ENCODE assay signal across 8 cellular contexts in the genomic region with DNA sequence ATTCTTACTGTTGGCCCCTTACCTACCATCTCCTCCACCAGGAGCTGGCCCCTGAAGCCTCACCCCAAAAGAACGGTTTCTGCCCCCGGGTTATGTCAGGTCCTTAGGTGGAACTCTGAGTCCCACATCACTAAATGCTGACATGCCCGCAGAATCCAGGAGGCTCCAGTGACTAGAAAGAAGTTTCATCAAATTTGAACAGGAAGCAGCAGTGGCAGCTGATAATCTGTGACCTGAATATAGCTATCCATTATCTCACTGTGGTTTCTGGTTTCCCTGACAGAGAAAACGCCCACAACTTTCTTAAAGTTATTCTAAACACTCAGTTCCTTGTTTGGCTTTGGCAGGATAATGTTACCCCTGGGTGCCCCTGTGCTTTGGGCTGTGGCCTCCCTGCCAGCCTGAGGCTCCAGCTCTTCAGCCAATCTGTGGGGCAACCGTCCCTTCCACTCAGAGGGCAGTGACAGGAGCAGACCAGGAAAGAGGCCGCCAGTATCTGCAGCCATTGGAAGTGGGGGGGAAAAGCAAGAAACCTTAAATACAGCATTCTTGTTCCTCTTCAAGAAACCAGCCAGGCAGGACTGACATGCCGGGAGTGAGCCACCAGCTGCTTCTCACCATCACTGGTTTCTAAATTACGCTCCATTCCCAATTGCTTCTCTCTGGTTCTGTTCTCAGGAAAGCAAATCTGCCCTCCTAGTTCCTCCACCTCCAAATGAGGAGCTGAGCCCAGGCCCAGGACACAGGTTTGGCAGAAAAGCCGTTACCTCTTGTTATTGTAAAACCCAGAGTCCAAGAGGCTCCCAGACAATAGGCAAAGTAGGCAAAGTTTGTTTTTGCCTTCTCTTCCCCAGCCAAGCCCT. TPM values are rescaled to one million over a fixed set of nuclear protein-coding genes. Genes with fewer than 3 reads are reported as not detected.
DNase-seq lines count a peak whose midpoint lies in the region; ATAC-seq and TF ChIP-seq lines count a peak whose summit lies in the region.

No MANE protein-coding gene starts in this region.

- H3K4me1 Mint-ChIP-seq in mesothelial cell of epicardium: peaks cover 13% of the 10 kb centered on the region

- H3K27ac Mint-ChIP-seq in mesothelial cell of epicardium: peak overlapping the region; percentile 93

- H3K4me3 ChIP-seq in WERI-Rb-1 (ENCODE audit: low read depth, low read length): no peak overlapping the region

- H3K27me3 Mint-ChIP-seq in mesothelial cell of epicardium (ENCODE audit: low read depth): no peaks in the 10 kb centered on the region

- ATAC-seq in HG03045 (IDR thresholded peaks at IDR 0.05; ENCODE audit: unreplicated experiment): peak; percentile 36

- CTCF ChIA-PET in RWPE1 (lab: Yijun Ruan, JAX): interaction anchor here (0.5 to 1.4 kb wide), 8 partner anchors 15 to 75 kb away, joined by 3 to 9 read pairs (median 3); no protein-coding TSS in a partner anchor

- no peak overlapping the region for H3K4me3 Mint-ChIP-seq in mesothelial cell of epicardium

- POLR2A ChIA-PET in RWPE1 (lab: Yijun Ruan, JAX; ENCODE audit: low non-redundant PET): no interaction called here

- H3K27ac ChIP-seq in RWPE1: peak overlapping the region; percentile 14; the same call in 1 of the 2 replicates
- no peak overlapping the region for H3K27ac ChIP-seq in WERI-Rb-1

- H3K27me3 ChIP-seq in WERI-Rb-1 (ENCODE audit: insufficient read depth, low read depth, severe bottlenecking): no peaks in the 10 kb centered on the region

- DNase-seq in activated CD4-positive, alpha-beta T cell treated with anti-CD3 and anti-CD28 coated beads for 48 hours: peak; percentile 31
- no peak for DNase-seq in activated CD4-positive, alpha-beta T cell treated with anti-CD3 and anti-CD28 coated beads, Interleukin-2, amount 50 U/mL, for 4 hours
- DNase-seq in RWPE1 (ENCODE audit: low spot score) (no peak), mesothelial cell of epicardium (ENCODE audit: low spot score in 2 of 2, unreplicated experiment in 2 of 2) (no peak), WERI-Rb-1 (no peak)
- peak; percentile 74 for DNase-seq in central memory CD4-positive, alpha-beta T cell
- DNase-seq in NK-92 treated with Interleukin-12 subunit alpha and Interleukin-12 subunit beta, amount 100 ng/mL, for 24 hours (lab: John Stamatoyannopoulos, UW): no peak

- TF ChIP-seq CTCF in RWPE1 (conservative IDR thresholded peaks at IDR 0.05; ENCODE audit: low read depth) (no peak), mesothelial cell of epicardium (IDR thresholded peaks at IDR 0.05; ENCODE audit: unreplicated experiment) (no peak), WERI-Rb-1 (IDR thresholded peaks at IDR 0.05; ENCODE audit: low read depth, low read length) (no peak)

- no peaks in the 10 kb centered on the region for H3K36me3 Mint-ChIP-seq in mesothelial cell of epicardium

- no peaks in the 10 kb centered on the region for H3K9me3 ChIP-seq in WERI-Rb-1 (ENCODE audit: severe bottlenecking)

- H3K36me3 ChIP-seq in WERI-Rb-1: no peaks in the 10 kb centered on the region

- no peaks in the 10 kb centered on the region for H3K9me3 Mint-ChIP-seq in mesothelial cell of epicardium

RNA-seq across cellular contexts. Expression of a gene that starts 41.2 kb away (rescaled TPM):
- 129 to 132 TPM (median 131 TPM) in 3 replicates for total RNA-seq in mesothelial cell of epicardium

RNA-seq across cellular contexts. Expression of a gene that starts 45.8 kb away (rescaled TPM):
- total RNA-seq in mesothelial cell of epicardium: 3.4 to 5.1 TPM (median 4.7 TPM) in 3 replicates

Comparison
In these comparisons a context has a peak if more than half of its experiments do, and no peak if none do; other contexts are left out.
1. DNase-seq: peak in activated CD4-positive, alpha-beta T cell treated with anti-CD3 and anti-CD28 coated beads for 48 hours (single experiment) and central memory CD4-positive, alpha-beta T cell (single experiment); none in activated CD4-positive, alpha-beta T cell treated with anti-CD3 and anti-CD28 coated beads, Interleukin-2, amount 50 U/mL, for 4 hours (0 of 2), RWPE1 (single experiment), mesothelial cell of epicardium (0 of 2), WERI-Rb-1 (single experiment) and NK-92 treated with Interleukin-12 subunit alpha and Interleukin-12 subunit beta, amount 100 ng/mL, for 24 hours (single experiment).